ENCODE assay signal across 9 cellular contexts in the genomic region with DNA sequence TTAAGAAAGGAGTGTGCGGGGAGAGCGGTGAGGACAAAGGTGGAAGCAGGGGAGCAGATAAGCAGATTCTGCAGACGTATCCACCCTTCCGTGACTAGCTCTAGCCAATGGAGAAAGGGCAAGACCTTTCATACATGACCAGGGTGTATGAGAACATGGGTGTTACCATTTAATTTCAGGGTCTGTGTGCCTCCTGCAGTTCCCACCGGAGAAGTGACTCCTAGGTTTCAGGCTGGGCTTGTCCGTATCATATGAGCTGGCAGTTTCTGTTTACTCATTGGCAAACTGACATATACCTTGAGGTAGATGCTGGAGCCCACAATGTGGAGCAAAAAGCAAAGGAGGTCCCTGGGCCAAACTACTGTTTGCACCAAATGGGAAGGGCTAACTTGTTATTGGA. TPM values are rescaled to one million over a fixed set of nuclear protein-coding genes. Genes with fewer than 3 reads are reported as not detected.
A peak's percentile ranks its signal among the peaks of the same experiment; 100 is the strongest.
DNase-seq lines count a peak whose midpoint lies in the region; ATAC-seq and TF ChIP-seq lines count a peak whose summit lies in the region.
"Had no signal": no experiment of that assay in that cellular context is flagged by ENCODE, and none has a peak within 500 bp of the region (broad histone marks: within the 10 kb centered on the region; RNA-seq: fewer than 3 reads in every experiment).

No MANE protein-coding gene starts in this region.

- H3K36me3 ChIP-seq in endodermal cell (ENCODE audit: control insufficient read depth, insufficient read depth, low read length) = no peaks in the 10 kb centered on the region
- H3K36me3 ChIP-seq in ascending aorta = no peaks in the 10 kb centered on the region

- no peak for DNase-seq in natural killer cell treated with Interleukin-12 subunit alpha and Interleukin-12 subunit beta and Interleukin-15 and Interleukin-18, amount 100 ng/mL, for 72 hours (ENCODE audit: low spot score)
- no peak for DNase-seq in natural killer cell
- no peak for DNase-seq in endodermal cell
- no peak for DNase-seq in SHP77 (lab: John Stamatoyannopoulos, UW)
- DNase-seq in ascending aorta (ENCODE audit: low spot score in 2 of 2) = no peak
- DNase-seq in stimulated activated CD4-positive, alpha-beta T cell treated with anti-CD3 and anti-CD28 coated beads, Interleukin-4, amount 100 ng/mL, for 4 hours = no peak
- DNase-seq in cerebellar cortex (ENCODE audit: low spot score) = no peak
- DNase-seq: kidney had no signal

- no peak for ATAC-seq in natural killer cell treated with Interleukin-12 subunit alpha and Interleukin-12 subunit beta and Interleukin-15 and Interleukin-18, amount 100 ng/mL, for 72 hours
- ATAC-seq in natural killer cell (no peak), HG03565 (IDR thresholded peaks at IDR 0.05; ENCODE audit: unreplicated experiment) (peak; percentile 39)

- H3K4me3 Mint-ChIP-seq in natural killer cell treated with Interleukin-12 subunit alpha and Interleukin-12 subunit beta and Interleukin-15 and Interleukin-18, amount 100 ng/mL, for 72 hours = peak overlapping the region; percentile 90
- H3K4me3 Mint-ChIP-seq in natural killer cell (no peak overlapping the region), endodermal cell (no peak overlapping the region)

- H3K27ac Mint-ChIP-seq in natural killer cell treated with Interleukin-12 subunit alpha and Interleukin-12 subunit beta and Interleukin-15 and Interleukin-18, amount 100 ng/mL, for 72 hours = peak overlapping the region; percentile 68 to 82
- H3K27ac Mint-ChIP-seq in natural killer cell = no peak overlapping the region
- peak overlapping the region; percentile 57 for H3K27ac Mint-ChIP-seq in endodermal cell

- H3K9me3 ChIP-seq in endodermal cell (ENCODE audit: control insufficient read depth, low read length) (no peaks in the 10 kb centered on the region), ascending aorta (no peaks in the 10 kb centered on the region)

- WGBS in endodermal cell (ENCODE audit: insufficient coverage in 1 of 2, insufficient read length in 1 of 2), 2 experiments = 90 to 95% methylated on average over 6 of the region's 6 CpGs

- H3K4me1 ChIP-seq in endodermal cell (ENCODE audit: control insufficient read depth, insufficient read depth, low read length) (peaks cover 9% of the 10 kb centered on the region), ascending aorta (no peaks in the 10 kb centered on the region)

- H3K36me3 Mint-ChIP-seq in natural killer cell treated with Interleukin-12 subunit alpha and Interleukin-12 subunit beta and Interleukin-15 and Interleukin-18, amount 100 ng/mL, for 72 hours = peaks cover 6% of the 10 kb centered on the region
- no peaks in the 10 kb centered on the region for H3K36me3 Mint-ChIP-seq in natural killer cell
- peaks cover 19% of the 10 kb centered on the region for H3K36me3 Mint-ChIP-seq in endodermal cell (ENCODE audit: low read depth)

- H3K4me3 ChIP-seq in endodermal cell (ENCODE audit: low read length) (no peak overlapping the region), ascending aorta (no peak overlapping the region)

- no peaks in the 10 kb centered on the region for H3K27me3 ChIP-seq in endodermal cell (ENCODE audit: control insufficient read depth, insufficient read depth, low read length, poor library complexity, severe bottlenecking)
- H3K27me3 ChIP-seq in ascending aorta = no peaks in the 10 kb centered on the region

- TF ChIP-seq CTCF in natural killer cell (IDR thresholded peaks at IDR 0.05) (no peak), endodermal cell (conservative IDR thresholded peaks at IDR 0.05) (no peak), ascending aorta (IDR thresholded peaks at IDR 0.05) (no peak)

- H3K9ac ChIP-seq in endodermal cell (ENCODE audit: extremely low read depth, low read length, poor library complexity, severe bottlenecking) = no peak overlapping the region

- peaks cover 20% of the 10 kb centered on the region in 2 donors for H3K4me1 Mint-ChIP-seq in natural killer cell treated with Interleukin-12 subunit alpha and Interleukin-12 subunit beta and Interleukin-15 and Interleukin-18, amount 100 ng/mL, for 72 hours (ENCODE audit: low read depth in 2 of 2)
- H3K4me1 Mint-ChIP-seq in natural killer cell (peaks cover 6 to 7% of the 10 kb centered on the region in 2 donors), endodermal cell (peaks cover 55% of the 10 kb centered on the region)

- intact Hi-C loops in natural killer cell (cut with micrococcal nuclease) (no loop called here), ascending aorta (cut with DNase I) (no loop called here)

- H3K27ac ChIP-seq in endodermal cell (ENCODE audit: low read depth, low read length) (no peak overlapping the region), ascending aorta (no peak overlapping the region)

- peaks cover 5% of the 10 kb centered on the region for H3K9me3 Mint-ChIP-seq in natural killer cell treated with Interleukin-12 subunit alpha and Interleukin-12 subunit beta and Interleukin-15 and Interleukin-18, amount 100 ng/mL, for 72 hours
- H3K9me3 Mint-ChIP-seq in natural killer cell (peaks cover 0 to 2% of the 10 kb centered on the region in 2 donors), endodermal cell (no peaks in the 10 kb centered on the region)

- peaks cover 21 to 35% of the 10 kb centered on the region in 2 donors for H3K27me3 Mint-ChIP-seq in natural killer cell treated with Interleukin-12 subunit alpha and Interleukin-12 subunit beta and Interleukin-15 and Interleukin-18, amount 100 ng/mL, for 72 hours
- H3K27me3 Mint-ChIP-seq in natural killer cell (ENCODE audit: low read depth in 2 of 2) (peaks cover 20 to 21% of the 10 kb centered on the region in 2 donors), endodermal cell (ENCODE audit: insufficient read depth) (no peaks in the 10 kb centered on the region)

RNA-seq across cellular contexts. Expression of gene RBM47, which starts 6.8 kb away (rescaled TPM):
- total RNA-seq in natural killer cell treated with Interleukin-12 subunit alpha and Interleukin-12 subunit beta and Interleukin-15 and Interleukin-18, amount 100 ng/mL, for 72 hours = 10 to 100 TPM in 1 of 2 donors, 1 to 10 TPM in 1; 8.5 to 15.4 TPM
- total RNA-seq in natural killer cell (1 to 10 TPM; 2.0 to 7.7 (median 3.9) TPM), endodermal cell (10 to 100 TPM; 71.7 to 90.6 TPM), ascending aorta (7.1 TPM)
- polyA plus RNA-seq in endodermal cell (2013, experiment 1 of 2) = 9.9 TPM
- 8.1 TPM for polyA plus RNA-seq in endodermal cell (2013, experiment 2 of 2)

Comparison
In these comparisons a context has a peak if more than half of its experiments do, and no peak if none do; other contexts are left out.
1. H3K27ac Mint-ChIP-seq: peak in natural killer cell treated with Interleukin-12 subunit alpha and Interleukin-12 subunit beta and Interleukin-15 and Interleukin-18, amount 100 ng/mL, for 72 hours (2 of 2) and endodermal cell (single experiment); none in natural killer cell (0 of 2).